In genomic region chr4:100981447-100982204, GRCh38 we compare ENCODE assay signal across 10 cellular contexts.
DNase-seq lines count a peak whose midpoint lies in the region; ATAC-seq and TF ChIP-seq lines count a peak whose summit lies in the region.
"Had no signal": no experiment of that assay in that cellular context is flagged by ENCODE, and none has a peak within 500 bp of the region (broad histone marks: within the 10 kb centered on the region; RNA-seq: fewer than 3 reads in every experiment).

No MANE protein-coding gene starts in this region.

- no peak overlapping the region for H3K27ac Mint-ChIP-seq in activated CD4-positive, alpha-beta T cell treated with anti-CD3 and anti-CD28 coated beads for 36 hours

- ATAC-seq in left lobe of liver (no peak), HG03135 (IDR thresholded peaks at IDR 0.05; ENCODE audit: unreplicated experiment) (no peak)
- ATAC-seq in activated CD4-positive, alpha-beta T cell treated with anti-CD3 and anti-CD28 coated beads for 36 hours: no peak

- POLR2A ChIA-PET in activated CD4-positive, alpha-beta T cell treated with anti-CD3 and anti-CD28 coated beads for 36 hours (lab: Charles Lee): no interaction called here

- H3K36me3 ChIP-seq in esophagus squamous epithelium: no peaks in the 10 kb centered on the region

- peak; percentile 57 for DNase-seq in GM04503 (ENCODE audit: low read depth)
- peak; percentile 63 for DNase-seq in NOMO-1 treated with dmso at 0.1 percent for 144 hours (lab: John Stamatoyannopoulos, UW; ENCODE audit: unreplicated experiment)
- no peak for DNase-seq in esophagus squamous epithelium (lab: John Stamatoyannopoulos, UW)
- DNase-seq in renal cortical epithelial cell (ENCODE audit: low read depth): peak; percentile 74
- no peak for DNase-seq in NCI-H146 (lab: John Stamatoyannopoulos, UW)
- no peak for DNase-seq in left lobe of liver (ENCODE audit: low spot score)
- no peak for DNase-seq in activated CD4-positive, alpha-beta T cell treated with anti-CD3 and anti-CD28 coated beads for 36 hours
- DNase-seq: EL; stimulated activated naive CD4-positive, alpha-beta T cell treated with Interleukin-2 at 50 U/mL for 16 hours had no signal

- WGBS in esophagus squamous epithelium, 2 donors: 42 to 48% methylated on average over 5 of the region's 5 CpGs

- no peak overlapping the region for H3K4me3 Mint-ChIP-seq in activated CD4-positive, alpha-beta T cell treated with anti-CD3 and anti-CD28 coated beads for 36 hours

- H3K4me3 ChIP-seq in esophagus squamous epithelium: no peak overlapping the region

- intact Hi-C loops in esophagus squamous epithelium (cut with DNase I): no loop called here
- intact Hi-C loops in activated CD4-positive, alpha-beta T cell treated with anti-CD3 and anti-CD28 coated beads for 36 hours (cut with DNase I, micrococcal nuclease): no loop called here

- no peaks in the 10 kb centered on the region for H3K36me3 Mint-ChIP-seq in activated CD4-positive, alpha-beta T cell treated with anti-CD3 and anti-CD28 coated beads for 36 hours (ENCODE audit: low read depth)

- H3K4me1 ChIP-seq in esophagus squamous epithelium: peaks cover 0 to 39% (median 20%) of the 10 kb centered on the region in 3 donors

- H3K9me3 ChIP-seq in esophagus squamous epithelium: peaks cover 0 to 2% (median 0%) of the 10 kb centered on the region in 3 donors

- CTCF ChIA-PET in activated CD4-positive, alpha-beta T cell treated with anti-CD3 and anti-CD28 coated beads for 36 hours (lab: Charles Lee): interaction anchor here (0.6 to 0.7 kb wide), 3 partner anchors 11 to 1196 kb away, joined by 3 to 4 read pairs (median 3); no protein-coding TSS in a partner anchor

- H3K27me3 Mint-ChIP-seq in activated CD4-positive, alpha-beta T cell treated with anti-CD3 and anti-CD28 coated beads for 36 hours: no peaks in the 10 kb centered on the region

- TF ChIP-seq CTCF in esophagus squamous epithelium (IDR thresholded peaks at IDR 0.05): no peak

- no peaks in the 10 kb centered on the region for H3K9me3 Mint-ChIP-seq in activated CD4-positive, alpha-beta T cell treated with anti-CD3 and anti-CD28 coated beads for 36 hours (ENCODE audit: low read depth)

- TF ChIP-seq POLR2A in esophagus squamous epithelium (IDR thresholded peaks at IDR 0.05): no peak

- H3K27ac ChIP-seq in esophagus squamous epithelium: peak overlapping the region; percentile 34 to 77 (median 63)

- no peaks in the 10 kb centered on the region for H3K27me3 ChIP-seq in esophagus squamous epithelium

- H3K4me1 Mint-ChIP-seq in activated CD4-positive, alpha-beta T cell treated with anti-CD3 and anti-CD28 coated beads for 36 hours: no peaks in the 10 kb centered on the region

Comparison
In these comparisons a context has a peak if more than half of its experiments do, and no peak if none do; other contexts are left out.
1. DNase-seq: peak in GM04503 (single experiment), NOMO-1 treated with dmso at 0.1 percent for 144 hours (single experiment) and renal cortical epithelial cell (single experiment); none in esophagus squamous epithelium (single experiment), NCI-H146 (single experiment), left lobe of liver (single experiment) and activated CD4-positive, alpha-beta T cell treated with anti-CD3 and anti-CD28 coated beads for 36 hours (single experiment).